In the genomic region with DNA sequence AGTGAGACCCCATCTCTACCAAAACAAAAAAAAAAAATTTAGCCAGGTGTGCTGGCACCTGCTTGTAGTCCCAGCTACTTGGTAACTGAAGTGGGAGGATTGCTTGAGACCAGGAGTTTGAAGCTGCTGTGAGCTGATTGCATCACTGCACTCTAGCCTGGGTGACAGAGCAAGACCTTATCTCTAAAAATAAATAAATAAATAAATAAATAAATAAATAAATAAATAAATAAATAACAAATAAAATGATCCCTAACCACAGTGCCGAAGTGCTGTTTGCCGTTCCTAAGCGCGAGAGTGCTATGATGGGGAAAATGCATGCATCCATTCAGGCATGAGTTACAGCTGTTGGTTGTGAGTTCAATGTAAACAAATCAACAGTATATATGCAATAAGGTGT, we compare ENCODE assay signal across 23 cellular contexts. TPM values are rescaled to one million over a fixed set of nuclear protein-coding genes. Genes with fewer than 3 reads are reported as not detected.
DNase-seq lines count a peak whose midpoint lies in the region; ATAC-seq, FAIRE-seq and TF ChIP-seq lines count a peak whose summit lies in the region.
"Had no signal": no experiment of that assay in that cellular context is flagged by ENCODE, and none has a peak within 500 bp of the region (broad histone marks: within the 10 kb centered on the region; RNA-seq: fewer than 3 reads in every experiment).

No MANE protein-coding gene starts in this region.

- no peaks in the 10 kb centered on the region for H3K36me3 ChIP-seq in neutrophil
- H3K36me3 ChIP-seq: BLaER1 had no signal

- POLR2A ChIA-PET in A549 (lab: Yijun Ruan, JAX): interaction anchor here (4.0 kb wide), 1 partner anchor 17 kb away, joined by 28 read pairs; no protein-coding TSS in a partner anchor

- FAIRE-seq in A549 (lab: Jason Lieb, UNC): no peak
- FAIRE-seq: G401.6, GM12892, GM18507, H54, HTR-8/SVneo had no signal

- H3K27me3 Mint-ChIP-seq in T-helper 17 cell: no peaks in the 10 kb centered on the region

- H3K4me3 Mint-ChIP-seq in T-helper 17 cell: no peak overlapping the region
- H3K4me3 Mint-ChIP-seq: CD8-positive, alpha-beta T cell; GM23338 had no signal

- peaks cover 25% of the 10 kb centered on the region for H3K4me1 Mint-ChIP-seq in T-helper 17 cell
- H3K4me1 Mint-ChIP-seq: GM23338 had no signal

- H3K27me3 ChIP-seq in neutrophil: no peaks in the 10 kb centered on the region
- H3K27me3 ChIP-seq: BLaER1 had no signal

- peak overlapping the region; percentile 79 for H3K27ac Mint-ChIP-seq in T-helper 17 cell
- H3K27ac Mint-ChIP-seq: CD8-positive, alpha-beta T cell; GM23338 had no signal

- H3K36me3 Mint-ChIP-seq in T-helper 17 cell (ENCODE audit: low read depth): no peaks in the 10 kb centered on the region
- H3K36me3 Mint-ChIP-seq: CD8-positive, alpha-beta T cell had no signal

- ATAC-seq in A549 (no peak), T-helper 17 cell (no peak), HG02798 (IDR thresholded peaks at IDR 0.05; ENCODE audit: poor library complexity, unreplicated experiment) (no peak)
- ATAC-seq: CD8-positive, alpha-beta T cell; GM23338 had no signal

- CTCF ChIA-PET in A549 (lab: Yijun Ruan, JAX): interaction anchor here (1.0 to 14.6 kb wide), 10 partner anchors 9 to 183 kb away, joined by 3 to 113 read pairs (median 10); no protein-coding TSS in a partner anchor

- 95% methylated on average over 4 of the region's 4 CpGs for WGBS in A549 (ENCODE audit: missing lambda C conversion rate)

- H3K9me3 ChIP-seq in A549 (no peaks in the 10 kb centered on the region), T-helper 17 cell (ENCODE audit: control insufficient read depth, low read length, poor library complexity, severe bottlenecking) (no peaks in the 10 kb centered on the region), neutrophil (no peaks in the 10 kb centered on the region)

- DNase-seq in DMS53 (lab: John Stamatoyannopoulos, UW) (peak; percentile 41), DMS53 treated with DMSO at 0.1 percent for 48 hours (lab: John Stamatoyannopoulos, UW; ENCODE audit: unreplicated experiment) (no peak), A549 (ENCODE audit: low read depth in 1 of 2, low spot score in 1 of 2) (no peak), T-helper 17 cell (no peak), RKO (ENCODE audit: low spot score) (no peak), glomerular visceral epithelial cell (ENCODE audit: extremely low spot score) (no peak)
- DNase-seq: Calu3; CD8-positive, alpha-beta T cell; HCEC 1CT; IMR-90; KBM-7 had no signal

- TF ChIP-seq CTCF in A549 (IDR thresholded peaks at IDR 0.05) (no peak), neutrophil (IDR thresholded peaks at IDR 0.05) (no peak)

- H3K4me1 ChIP-seq in A549: peaks cover 7% of the 10 kb centered on the region; the same call in 2 of the 3 replicates
- peaks cover 49 to 50% of the 10 kb centered on the region in 2 experiments for H3K4me1 ChIP-seq in neutrophil (ENCODE audit: control insufficient read depth in 1 of 2, insufficient read depth in 1 of 2, low read depth in 1 of 2, low read length in 1 of 2)

- no peak for TF ChIP-seq POLR2A in A549 (IDR thresholded peaks at IDR 0.05; ENCODE audit: low read length)

- no peak overlapping the region for H3K4me2 ChIP-seq in A549
- H3K4me2 ChIP-seq: GM23338 had no signal

- no peak for TF ChIP-seq RAD21 in A549 (conservative IDR thresholded peaks at IDR 0.05 in 1 of 2, IDR thresholded peaks at IDR 0.05 in 1 of 2)

- no peak overlapping the region for H3K27ac ChIP-seq in A549
- H3K27ac ChIP-seq in neutrophil: peak overlapping the region; percentile 81
- H3K27ac ChIP-seq: 22Rv1 had no signal

- H3K4me3 ChIP-seq in A549: no peak overlapping the region
- no peak overlapping the region for H3K4me3 ChIP-seq in neutrophil (ENCODE audit: low read depth in 1 of 2, low read length in 1 of 2)
- H3K4me3 ChIP-seq: BLaER1, GM23338 had no signal

- TF ChIP-seq EP300 in A549 (IDR thresholded peaks at IDR 0.05): no peak

TF ChIP-seq in A549, 52 proteins besides CTCF, POLR2A, EP300 and RAD21:
- no peak for TF ChIP-seq POLR2AphosphoS2 (conservative IDR thresholded peaks at IDR 0.05; ENCODE audit: low read length)
- peak; percentile 99 for TF ChIP-seq ZC3H11A (IDR thresholded peaks at IDR 0.05)
- no peak for TF ChIP-seq CEBPB (IDR thresholded peaks at IDR 0.05)

RNA-seq across cellular contexts. Expression of a gene that starts 27.2 kb away (rescaled TPM):
- polyA plus RNA-seq in A549 (2011; rRNA removed): 0.04 and 0.07 TPM in 2 replicates
- polyA plus RNA-seq in A549 (2012; cell fraction: cytosol; rRNA removed): 0.06 TPM in 1 of 2 replicates, not detected in the other
- polyA plus RNA-seq in A549 (2012; cell fraction: nucleus; rRNA removed): 0.12 TPM in 1 of 2 replicates, not detected in the other
- polyA plus RNA-seq in A549 (2017; fragmentation: RNase III; extraction: RNeasy Plus Mini Kit Qiagen cat#74134 plus additional on column Dnase treatment): not detected in 3 replicates
- polyA minus RNA-seq in A549 (2011; rRNA and poly(A)+ RNA removed): 0.25 TPM in 1 of 2 replicates, not detected in the other
- not detected for total RNA-seq in T-helper 17 cell
- total RNA-seq: A673; Calu3; CD8-positive, alpha-beta T cell; GM23338; IMR-90 had no signal
- polyA plus RNA-seq: AG04450, GM23338, IMR-90 had no signal

RNA-seq across cellular contexts. Expression of a gene that starts 35.0 kb away (rescaled TPM):
- polyA plus RNA-seq in A549 (2011; rRNA removed) (10.9 and 16.1 TPM in 2 replicates), A549 (2017; fragmentation: RNase III; extraction: RNeasy Plus Mini Kit Qiagen cat#74134 plus additional on column Dnase treatment) (22.7 to 25.1 TPM (median 24.5 TPM) in 3 replicates)
- polyA plus RNA-seq in A549 (2012; cell fraction: cytosol; rRNA removed): 26.6 and 50.9 TPM in 2 replicates
- polyA plus RNA-seq in A549 (2012; cell fraction: nucleus; rRNA removed): 46.0 and 78.2 TPM in 2 replicates
- 6.1 and 12.6 TPM in 2 replicates for polyA minus RNA-seq in A549 (2011; rRNA and poly(A)+ RNA removed)
- total RNA-seq in T-helper 17 cell: under 1 TPM in 1 of 2 donors, not detected in 1; 0.52 TPM
- total RNA-seq: CD8-positive, alpha-beta T cell had no signal
